Comparison of ENCODE assay signal across 1 cellular context in genomic region chr9:121154782-121155181, GRCh38.
TF ChIP-seq lines count a peak whose summit lies in the region.

No MANE protein-coding gene starts in this region.

TF ChIP-seq in K562, 482 proteins besides CTCF, POLR2A, EP300 and RAD21 (continued from another document and continues in another):
- no peak for TF ChIP-seq RREB1 (CRISPR knock-in tag; IDR thresholded peaks at IDR 0.05)
- TF ChIP-seq MEF2A (IDR thresholded peaks at IDR 0.05; ENCODE audit: control insufficient read depth, low read depth, low read length) = peak; percentile 29; the same call in 1 of the 2 replicates
- TF ChIP-seq ZNF644 (tag; IDR thresholded peaks at IDR 0.05; ENCODE audit: low read depth) = no peak
- TF ChIP-seq HCFC1 (IDR thresholded peaks at IDR 0.05; ENCODE audit: low read depth, low read length) = no peak
- no peak for TF ChIP-seq SMARCA5 (IDR thresholded peaks at IDR 0.05)
- TF ChIP-seq ZEB2 (IDR thresholded peaks at IDR 0.05) = peak; percentile 99
- no peak for TF ChIP-seq TCFL5 (CRISPR knock-in tag; conservative IDR thresholded peaks at IDR 0.05)
- TF ChIP-seq ILK (tag; IDR thresholded peaks at IDR 0.05; ENCODE audit: borderline replicate concordance, low read depth) = no peak
- TF ChIP-seq U2AF1 (optimal IDR thresholded peaks at IDR 0.05; ENCODE audit: low read depth, low read length) = no peak
- TF ChIP-seq FOXA1 (IDR thresholded peaks at IDR 0.05; ENCODE audit: borderline replicate concordance) = no peak
- peak; percentile 47; the same call in 1 of the 2 replicates for TF ChIP-seq NFE2L1 (tag; IDR thresholded peaks at IDR 0.05; ENCODE audit: borderline replicate concordance, low read depth)
- TF ChIP-seq, protein P1, sequence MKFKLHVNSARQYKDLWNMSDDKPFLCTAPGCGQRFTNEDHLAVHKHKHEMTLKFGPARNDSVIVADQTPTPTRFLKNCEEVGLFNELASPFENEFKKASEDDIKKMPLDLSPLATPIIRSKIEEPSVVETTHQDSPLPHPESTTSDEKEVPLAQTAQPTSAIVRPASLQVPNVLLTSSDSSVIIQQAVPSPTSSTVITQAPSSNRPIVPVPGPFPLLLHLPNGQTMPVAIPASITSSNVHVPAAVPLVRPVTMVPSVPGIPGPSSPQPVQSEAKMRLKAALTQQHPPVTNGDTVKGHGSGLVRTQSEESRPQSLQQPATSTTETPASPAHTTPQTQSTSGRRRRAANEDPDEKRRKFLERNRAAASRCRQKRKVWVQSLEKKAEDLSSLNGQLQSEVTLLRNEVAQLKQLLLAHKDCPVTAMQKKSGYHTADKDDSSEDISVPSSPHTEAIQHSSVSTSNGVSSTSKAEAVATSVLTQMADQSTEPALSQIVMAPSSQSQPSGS (CRISPR knock-in tag; IDR thresholded peaks at IDR 0.05) = no peak
- no peak for TF ChIP-seq MXD1 (CRISPR knock-in tag; IDR thresholded peaks at IDR 0.05; ENCODE audit: borderline replicate concordance, poor library complexity, severe bottlenecking)
- no peak for TF ChIP-seq ZFP36 (IDR thresholded peaks at IDR 0.05; ENCODE audit: low read depth, low read length, partially characterized antibody)
- TF ChIP-seq SIRT6 (IDR thresholded peaks at IDR 0.05; ENCODE audit: low read depth, low read length) = no peak
- TF ChIP-seq, protein P2, sequence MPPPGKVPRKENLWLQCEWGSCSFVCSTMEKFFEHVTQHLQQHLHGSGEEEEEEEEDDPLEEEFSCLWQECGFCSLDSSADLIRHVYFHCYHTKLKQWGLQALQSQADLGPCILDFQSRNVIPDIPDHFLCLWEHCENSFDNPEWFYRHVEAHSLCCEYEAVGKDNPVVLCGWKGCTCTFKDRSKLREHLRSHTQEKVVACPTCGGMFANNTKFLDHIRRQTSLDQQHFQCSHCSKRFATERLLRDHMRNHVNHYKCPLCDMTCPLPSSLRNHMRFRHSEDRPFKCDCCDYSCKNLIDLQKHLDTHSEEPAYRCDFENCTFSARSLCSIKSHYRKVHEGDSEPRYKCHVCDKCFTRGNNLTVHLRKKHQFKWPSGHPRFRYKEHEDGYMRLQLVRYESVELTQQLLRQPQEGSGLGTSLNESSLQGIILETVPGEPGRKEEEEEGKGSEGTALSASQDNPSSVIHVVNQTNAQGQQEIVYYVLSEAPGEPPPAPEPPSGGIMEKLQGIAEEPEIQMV (tag; conservative IDR thresholded peaks at IDR 0.05; ENCODE audit: low read depth) = no peak
- TF ChIP-seq ZNF766 (CRISPR knock-in tag; conservative IDR thresholded peaks at IDR 0.05) = no peak
- TF ChIP-seq EGR1 (conservative IDR thresholded peaks at IDR 0.05) = no peak
- no peak for TF ChIP-seq ZBTB8A (IDR thresholded peaks at IDR 0.05; ENCODE audit: partially characterized antibody)
- TF ChIP-seq GTF2B (IDR thresholded peaks at IDR 0.05; ENCODE audit: extremely low read depth, insufficient read length) = no peak
- TF ChIP-seq, protein P3, sequence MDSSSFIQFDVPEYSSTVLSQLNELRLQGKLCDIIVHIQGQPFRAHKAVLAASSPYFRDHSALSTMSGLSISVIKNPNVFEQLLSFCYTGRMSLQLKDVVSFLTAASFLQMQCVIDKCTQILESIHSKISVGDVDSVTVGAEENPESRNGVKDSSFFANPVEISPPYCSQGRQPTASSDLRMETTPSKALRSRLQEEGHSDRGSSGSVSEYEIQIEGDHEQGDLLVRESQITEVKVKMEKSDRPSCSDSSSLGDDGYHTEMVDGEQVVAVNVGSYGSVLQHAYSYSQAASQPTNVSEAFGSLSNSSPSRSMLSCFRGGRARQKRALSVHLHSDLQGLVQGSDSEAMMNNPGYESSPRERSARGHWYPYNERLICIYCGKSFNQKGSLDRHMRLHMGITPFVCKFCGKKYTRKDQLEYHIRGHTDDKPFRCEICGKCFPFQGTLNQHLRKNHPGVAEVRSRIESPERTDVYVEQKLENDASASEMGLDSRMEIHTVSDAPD (CRISPR knock-in tag; IDR thresholded peaks at IDR 0.05) = no peak
- TF ChIP-seq HMG20B (CRISPR knock-in tag; IDR thresholded peaks at IDR 0.05) = no peak
- TF ChIP-seq NR1H2 (CRISPR knock-in tag; IDR thresholded peaks at IDR 0.05) = no peak
- TF ChIP-seq ZFP91 (CRISPR knock-in tag; IDR thresholded peaks at IDR 0.05) = no peak
- TF ChIP-seq FOXJ2 (tag; IDR thresholded peaks at IDR 0.05) = no peak
- TF ChIP-seq HMG20A (CRISPR knock-in tag; conservative IDR thresholded peaks at IDR 0.05) = no peak
- no peak for TF ChIP-seq ZNF274 (IDR thresholded peaks at IDR 0.05; ENCODE audit: borderline replicate concordance, low read depth, low read length)
- TF ChIP-seq HDAC3 (IDR thresholded peaks at IDR 0.05; ENCODE audit: borderline replicate concordance, partially characterized antibody) = peak; percentile 57
- TF ChIP-seq MECOM (CRISPR knock-in tag; IDR thresholded peaks at IDR 0.05) = no peak
- TF ChIP-seq FOXK1 (CRISPR knock-in tag; IDR thresholded peaks at IDR 0.05; ENCODE audit: borderline replicate concordance) = no peak
- no peak for TF ChIP-seq CREBBP (IDR thresholded peaks at IDR 0.05; ENCODE audit: low read depth, low read length)
- no peak for TF ChIP-seq FOXP4 (CRISPR knock-in tag; IDR thresholded peaks at IDR 0.05; ENCODE audit: borderline replicate concordance)
- TF ChIP-seq TAF15 (IDR thresholded peaks at IDR 0.05; ENCODE audit: low read depth, low read length) = no peak
- TF ChIP-seq CREB1 (IDR thresholded peaks at IDR 0.05) = peak; percentile 38; the same call in 1 of the 2 replicates
- no peak for TF ChIP-seq CREB1 (CRISPR knock-in tag; IDR thresholded peaks at IDR 0.05)
- TF ChIP-seq FUS (optimal IDR thresholded peaks at IDR 0.05; ENCODE audit: low read depth, low read length) = no peak
- TF ChIP-seq, protein P4, sequence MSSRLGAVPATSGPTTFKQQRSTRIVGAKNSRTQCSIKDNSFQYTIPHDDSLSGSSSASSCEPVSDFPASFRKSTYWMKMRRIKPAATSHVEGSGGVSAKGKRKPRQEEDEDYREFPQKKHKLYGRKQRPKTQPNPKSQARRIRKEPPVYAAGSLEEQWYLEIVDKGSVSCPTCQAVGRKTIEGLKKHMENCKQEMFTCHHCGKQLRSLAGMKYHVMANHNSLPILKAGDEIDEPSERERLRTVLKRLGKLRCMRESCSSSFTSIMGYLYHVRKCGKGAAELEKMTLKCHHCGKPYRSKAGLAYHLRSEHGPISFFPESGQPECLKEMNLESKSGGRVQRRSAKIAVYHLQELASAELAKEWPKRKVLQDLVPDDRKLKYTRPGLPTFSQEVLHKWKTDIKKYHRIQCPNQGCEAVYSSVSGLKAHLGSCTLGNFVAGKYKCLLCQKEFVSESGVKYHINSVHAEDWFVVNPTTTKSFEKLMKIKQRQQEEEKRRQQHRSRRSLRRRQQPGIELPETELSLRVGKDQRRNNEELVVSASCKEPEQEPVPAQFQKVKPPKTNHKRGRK (tag; IDR thresholded peaks at IDR 0.05) = no peak
- no peak for TF ChIP-seq ESRRB (CRISPR knock-in tag; IDR thresholded peaks at IDR 0.05; ENCODE audit: borderline replicate concordance)
- no peak for TF ChIP-seq CTCFL (IDR thresholded peaks at IDR 0.05; ENCODE audit: borderline replicate concordance, insufficient read depth, low read depth, low read length, poor library complexity, severe bottlenecking)
- no peak for TF ChIP-seq FOXP1 (CRISPR knock-in tag; IDR thresholded peaks at IDR 0.05)
- peak; percentile 46 to 86; a peak in 3 of 4 replicates for TF ChIP-seq TRIM24 (IDR thresholded peaks at IDR 0.05)
- peak; percentile 94 for TF ChIP-seq ZNF316 (IDR thresholded peaks at IDR 0.05)
- TF ChIP-seq SREBF2 (CRISPR knock-in tag; IDR thresholded peaks at IDR 0.05) = no peak
- peak; percentile 16; the same call in 1 of the 2 replicates for TF ChIP-seq RB1 (IDR thresholded peaks at IDR 0.05; ENCODE audit: low read depth)
- no peak for TF ChIP-seq SRF (CRISPR knock-in tag; IDR thresholded peaks at IDR 0.05)
- no peak for TF ChIP-seq SAFB2 (IDR thresholded peaks at IDR 0.05; ENCODE audit: borderline replicate concordance, low read depth, low read length, severe bottlenecking)
